ENCODE assay signal across 1 cellular context in genomic region chr7:45924283-45924682, GRCh38.
TF ChIP-seq lines count a peak whose summit lies in the region.

No MANE protein-coding gene starts in this region.

TF ChIP-seq in GM23338, 12 proteins besides CTCF, POLR2A, EP300 and RAD21 (continued from another document):
- TF ChIP-seq REST (IDR thresholded peaks at IDR 0.05; ENCODE audit: unreplicated experiment) (no peak), ZNF462 (CRISPR knock-in tag; IDR thresholded peaks at IDR 0.05) (no peak), EZH2phosphoT487 (IDR thresholded peaks at IDR 0.05; ENCODE audit: unreplicated experiment) (no peak), STAT1 (IDR thresholded peaks at IDR 0.05; ENCODE audit: unreplicated experiment) (no peak), NANOG (IDR thresholded peaks at IDR 0.05; ENCODE audit: borderline replicate concordance) (no peak)
